ENCODE assay signal across 8 cellular contexts in genomic region chr12:50504798-50505385, GRCh38. TPM values are rescaled to one million over a fixed set of nuclear protein-coding genes. Genes with fewer than 3 reads are reported as not detected.
DNase-seq lines count a peak whose midpoint lies in the region; ATAC-seq, FAIRE-seq and TF ChIP-seq lines count a peak whose summit lies in the region.

A gene with protein sequence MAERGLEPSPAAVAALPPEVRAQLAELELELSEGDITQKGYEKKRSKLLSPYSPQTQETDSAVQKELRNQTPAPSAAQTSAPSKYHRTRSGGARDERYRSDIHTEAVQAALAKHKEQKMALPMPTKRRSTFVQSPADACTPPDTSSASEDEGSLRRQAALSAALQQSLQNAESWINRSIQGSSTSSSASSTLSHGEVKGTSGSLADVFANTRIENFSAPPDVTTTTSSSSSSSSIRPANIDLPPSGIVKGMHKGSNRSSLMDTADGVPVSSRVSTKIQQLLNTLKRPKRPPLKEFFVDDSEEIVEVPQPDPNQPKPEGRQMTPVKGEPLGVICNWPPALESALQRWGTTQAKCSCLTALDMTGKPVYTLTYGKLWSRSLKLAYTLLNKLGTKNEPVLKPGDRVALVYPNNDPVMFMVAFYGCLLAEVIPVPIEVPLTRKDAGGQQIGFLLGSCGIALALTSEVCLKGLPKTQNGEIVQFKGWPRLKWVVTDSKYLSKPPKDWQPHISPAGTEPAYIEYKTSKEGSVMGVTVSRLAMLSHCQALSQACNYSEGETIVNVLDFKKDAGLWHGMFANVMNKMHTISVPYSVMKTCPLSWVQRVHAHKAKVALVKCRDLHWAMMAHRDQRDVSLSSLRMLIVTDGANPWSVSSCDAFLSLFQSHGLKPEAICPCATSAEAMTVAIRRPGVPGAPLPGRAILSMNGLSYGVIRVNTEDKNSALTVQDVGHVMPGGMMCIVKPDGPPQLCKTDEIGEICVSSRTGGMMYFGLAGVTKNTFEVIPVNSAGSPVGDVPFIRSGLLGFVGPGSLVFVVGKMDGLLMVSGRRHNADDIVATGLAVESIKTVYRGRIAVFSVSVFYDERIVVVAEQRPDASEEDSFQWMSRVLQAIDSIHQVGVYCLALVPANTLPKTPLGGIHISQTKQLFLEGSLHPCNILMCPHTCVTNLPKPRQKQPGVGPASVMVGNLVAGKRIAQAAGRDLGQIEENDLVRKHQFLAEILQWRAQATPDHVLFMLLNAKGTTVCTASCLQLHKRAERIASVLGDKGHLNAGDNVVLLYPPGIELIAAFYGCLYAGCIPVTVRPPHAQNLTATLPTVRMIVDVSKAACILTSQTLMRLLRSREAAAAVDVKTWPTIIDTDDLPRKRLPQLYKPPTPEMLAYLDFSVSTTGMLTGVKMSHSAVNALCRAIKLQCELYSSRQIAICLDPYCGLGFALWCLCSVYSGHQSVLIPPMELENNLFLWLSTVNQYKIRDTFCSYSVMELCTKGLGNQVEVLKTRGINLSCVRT (N-terminal part only) (plus strand): TSS chr12:50504985. CDS start chr12:50505141, 156 bp downstream.

- ATAC-seq in HG02840 (IDR thresholded peaks at IDR 0.05; ENCODE audit: low FRiP score, unreplicated experiment) (peak; percentile 81), heart right ventricle (peak; percentile 95 to 99 (median 96))

- peak within 1 kb of the TSS; percentile 99 for H3K4me3 Mint-ChIP-seq in type B pancreatic cell

- TF ChIP-seq POLR2A in GM12891 (IDR thresholded peaks at IDR 0.05; ENCODE audit: low read depth, low read length) (0 out of 2 replicates have a peak, but pooled peaks have one; percentile 16), adrenal gland (IDR thresholded peaks at IDR 0.05) (peak; percentile 48 to 77)

- H3K27ac Mint-ChIP-seq in type B pancreatic cell: peak within 1 kb of the TSS; percentile 89

- H3K27me3 ChIP-seq in adrenal gland: no peaks in the 10 kb centered on the region
- no peaks in the 10 kb centered on the region for H3K27me3 ChIP-seq in heart right ventricle

- H3K9me3 Mint-ChIP-seq in type B pancreatic cell: no peaks in the 10 kb centered on the region

- no peaks in the 10 kb centered on the region for H3K36me3 ChIP-seq in adrenal gland (replicated peaks in 1 of 2)
- H3K36me3 ChIP-seq in heart right ventricle: no peaks in the 10 kb centered on the region

- WGBS in adrenal gland, 4 donors: 0 to 1% (median 0%) methylated on average over 5 to 67 of the region's 68 CpGs
- WGBS in heart right ventricle, 2 donors: 0 to 1% methylated on average over 54 to 68 of the region's 68 CpGs

- no peaks in the 10 kb centered on the region for H3K27me3 Mint-ChIP-seq in type B pancreatic cell

- DNase-seq in GM12891 (ENCODE audit: insufficient read length, low spot score) (peak; percentile 81), NCI-H1436 treated with DMSO at 0.1 percent for 48 hours (lab: John Stamatoyannopoulos, UW) (peak; percentile 25), T-helper 1 cell (peak; percentile 90 to 96 (median 95)), adrenal gland (peak; percentile 94 to 98 (median 97)), heart right ventricle (peak; percentile 96), posterior cingulate gyrus (peak; percentile 88 to 99 (median 94)), type B pancreatic cell (ENCODE audit: extremely low spot score, unreplicated experiment) (peak; percentile 96)

- peak within 1 kb of the TSS; percentile 82 to 96 (median 90) for H3K4me3 ChIP-seq in adrenal gland
- H3K4me3 ChIP-seq in heart right ventricle: peak within 1 kb of the TSS; percentile 68 to 95 (median 86)

- TF ChIP-seq CTCF in adrenal gland (IDR thresholded peaks at IDR 0.05) (peak; percentile 88 to 99 (median 93)), heart right ventricle (IDR thresholded peaks at IDR 0.05) (peak; percentile 87 to 98 (median 94)), type B pancreatic cell (conservative IDR thresholded peaks at IDR 0.05) (peak; percentile 93)

- FAIRE-seq in GM12891 (lab: Jason Lieb, UNC): peak; percentile 71

- H3K27ac ChIP-seq in adrenal gland: peak within 1 kb of the TSS; percentile 58 to 97 (median 89)
- H3K27ac ChIP-seq in heart right ventricle: peak within 1 kb of the TSS; percentile 74 to 97 (median 94)

- no peaks in the 10 kb centered on the region for H3K36me3 Mint-ChIP-seq in type B pancreatic cell

- peaks cover 19 to 44% of the 10 kb centered on the region in 2 donors for H3K4me1 ChIP-seq in adrenal gland (replicated peaks in 1 of 2)
- H3K4me1 ChIP-seq in heart right ventricle: peaks cover 4 to 53% (median 46%) of the 10 kb centered on the region in 9 donors

- H3K4me1 Mint-ChIP-seq in type B pancreatic cell (ENCODE audit: unreplicated experiment): peaks cover 45% of the 10 kb centered on the region

- H3K9me3 ChIP-seq in adrenal gland (replicated peaks in 1 of 3) (no peaks in the 10 kb centered on the region), heart right ventricle (peaks cover 0 to 9% (median 0%) of the 10 kb centered on the region in 11 donors)

- intact Hi-C loops in adrenal gland (cut with DNase I) (loop anchor here (5.0 to 10.0 kb wide), 2 partner anchors 132 to 230 kb away; no protein-coding TSS in a partner anchor), heart right ventricle (cut with DNase I) (loop anchor here (1.0 to 10.0 kb wide), 12 partner anchors 62 to 232 kb away; no protein-coding TSS in a partner anchor), posterior cingulate gyrus (cut with DNase I) (loop anchor here (1.0 to 10.0 kb wide), 4 partner anchors 133 to 482 kb away; partner anchors contain the start of gene ATF1)

TF ChIP-seq in GM12891, 5 proteins besides CTCF, POLR2A, EP300 and RAD21:
- TF ChIP-seq POLR2AphosphoS5 (IDR thresholded peaks at IDR 0.05; ENCODE audit: low read depth, low read length) (no peak), POU2F2 (IDR thresholded peaks at IDR 0.05; ENCODE audit: low read depth, low read length) (no peak), SPI1 (IDR thresholded peaks at IDR 0.05; ENCODE audit: low read depth, low read length) (no peak), PAX5 (IDR thresholded peaks at IDR 0.05; ENCODE audit: insufficient read depth, low read length, severe bottlenecking) (peak; percentile 93), TAF1 (IDR thresholded peaks at IDR 0.05; ENCODE audit: low read depth, low read length) (no peak)

RNA-seq across cellular contexts. Expression of the gene that starts here (rescaled TPM):
- 8.7 TPM for polyA plus RNA-seq in GM12891 (2012; ENCODE audit: low read depth, missing spikeins)
- 10 to 100 TPM; 17.6 to 46.6 (median 34.0) TPM for total RNA-seq in adrenal gland
- polyA plus RNA-seq in adrenal gland: 10 to 100 TPM in 1 of 3 donors, 1 to 10 TPM in 2; 3.4 to 12.9 (median 5.2) TPM
- 10 to 100 TPM; 11.7 to 21.5 (median 16.2) TPM for total RNA-seq in heart right ventricle
- 1 to 10 TPM; 3.0 to 3.6 TPM for polyA plus RNA-seq in heart right ventricle
- 27.2 and 28.6 TPM in 2 replicates for total RNA-seq in type B pancreatic cell (ENCODE audit: low replicate concordance)

Comparison
In these comparisons a context has a peak if more than half of its experiments do, and no peak if none do; other contexts are left out.
1. Peak in every context shown above with its lines: DNase-seq, ATAC-seq, H3K4me3 ChIP-seq and H3K27ac ChIP-seq.
2. DNase-seq: peak in every context shown above with its lines; median percentile 97 in adrenal gland; 96 in heart right ventricle; 96 in type B pancreatic cell; 95 in T-helper 1 cell; 94 in posterior cingulate gyrus; 81 in GM12891; 25 in NCI-H1436 treated with DMSO at 0.1 percent for 48 hours.